7 cellular contexts compared by ENCODE assay signal in genomic region chr2:25999406-25999805, GRCh38. TPM values are rescaled to one million over a fixed set of nuclear protein-coding genes. Genes with fewer than 3 reads are reported as not detected.
DNase-seq lines count a peak whose midpoint lies in the region; ATAC-seq, FAIRE-seq and TF ChIP-seq lines count a peak whose summit lies in the region.
"Not testable (repeated sequence)": the region's sequence is repeated elsewhere in the genome, so short reads cannot be mapped to it uniquely, and the experiment has no call there.

No MANE protein-coding gene starts in this region.

- H4K20me1 ChIP-seq in astrocyte (ENCODE audit: insufficient read depth, low read length); H1 (replicated peaks in 1 of 2; ENCODE audit: control insufficient read depth in 1 of 2, insufficient read depth in 2 of 2, low read length in 2 of 2): not testable (repeated sequence)

- H3K4me2 ChIP-seq in astrocyte (ENCODE audit: low read length); H1 (ENCODE audit: insufficient read depth in 1 of 2, low read depth in 2 of 2, low read length in 2 of 2): not testable (repeated sequence)

- H3K36me3 ChIP-seq in astrocyte (ENCODE audit: insufficient read depth, low read length); H1 (ENCODE audit: control insufficient read depth in 2 of 4, insufficient read depth in 4 of 4, low read length in 3 of 4): not testable (repeated sequence)

- TF ChIP-seq EP300 in H1 (IDR thresholded peaks at IDR 0.05; ENCODE audit: borderline replicate concordance in 1 of 2, low read depth in 2 of 2, low read length in 2 of 2): not testable (repeated sequence)

- not testable (repeated sequence) for H2AK5ac ChIP-seq in H1 (ENCODE audit: low read depth, low read length)

- H3K4me1 Mint-ChIP-seq in CD14-positive monocyte (peaks cover 58% of the 10 kb centered on the region), HFFc6 (ENCODE audit: low read depth) (peaks cover 43% of the 10 kb centered on the region), astrocyte (ENCODE audit: low read depth, unreplicated experiment) (peaks cover 19% of the 10 kb centered on the region)
- H3K4me1 Mint-ChIP-seq in progenitor cell of endocrine pancreas (ENCODE audit: low read depth): not testable (repeated sequence)

- not testable (repeated sequence) for H3K36me3 Mint-ChIP-seq in CD14-positive monocyte; HFFc6 (ENCODE audit: low read depth); astrocyte (ENCODE audit: low read depth, unreplicated experiment); progenitor cell of endocrine pancreas (ENCODE audit: insufficient read depth)

- not testable (repeated sequence) for H3K23ac ChIP-seq in H1 (ENCODE audit: insufficient read length)

- not testable (repeated sequence) for H3K27me3 Mint-ChIP-seq in CD14-positive monocyte (ENCODE audit: low read depth in 3 of 3); HFFc6 (ENCODE audit: insufficient read depth); astrocyte (ENCODE audit: low read depth, unreplicated experiment)
- H3K27me3 Mint-ChIP-seq in progenitor cell of endocrine pancreas: peaks cover 11% of the 10 kb centered on the region

- not testable (repeated sequence) for TF ChIP-seq POLR2A in H1 (IDR thresholded peaks at IDR 0.05; ENCODE audit: control extremely low read depth in 1 of 2, low read depth in 2 of 2, low read length in 2 of 2)

- H2BK5ac ChIP-seq in H1 (ENCODE audit: low read depth, low read length): not testable (repeated sequence)

- H3K18ac ChIP-seq in H1 (ENCODE audit: extremely low read depth, low read length): not testable (repeated sequence)

- H3K79me2 ChIP-seq in astrocyte (ENCODE audit: insufficient read depth, low read length); H1 (ENCODE audit: control insufficient read depth in 1 of 2, insufficient read depth in 2 of 2, low read length in 2 of 2): not testable (repeated sequence)

- H2BK20ac ChIP-seq in H1 (ENCODE audit: low read length): not testable (repeated sequence)

- H3K27ac Mint-ChIP-seq in CD14-positive monocyte (peak overlapping the region in 4 of 7 donors; percentile 31 to 83 (median 63)), HFFc6 (peak overlapping the region; percentile 37; the same call in 1 of the 2 replicates), astrocyte (ENCODE audit: unreplicated experiment) (peak overlapping the region; percentile 93), progenitor cell of endocrine pancreas (peak overlapping the region; percentile 3)

- H2BK12ac ChIP-seq in H1 (ENCODE audit: low read depth, low read length): 0 out of 2 replicates have a peak overlapping the region, but pooled peaks have one; percentile 2

- H2BK120ac ChIP-seq in H1 (replicated peaks; ENCODE audit: low read depth, low read length): not testable (repeated sequence)

- not testable (repeated sequence) for H3K4ac ChIP-seq in H1 (replicated peaks; ENCODE audit: insufficient read length, low read depth, low read length)

- H3K79me1 ChIP-seq in H1 (ENCODE audit: low read depth, low read length): not testable (repeated sequence)

- H3K27ac ChIP-seq in RWPE1: peak overlapping the region; percentile 86
- not testable (repeated sequence) for H3K27ac ChIP-seq in astrocyte (ENCODE audit: low read depth, low read length); H1 (ENCODE audit: low read depth, low read length)

- POLR2A ChIA-PET in RWPE1 (lab: Yijun Ruan, JAX; ENCODE audit: low non-redundant PET): not testable (repeated sequence)
- POLR2A ChIA-PET in H1 (lab: Charles Lee; ENCODE audit: partially characterized antibody): interaction anchor here (0.6 kb wide), 1 partner anchor 760 kb away, joined by 4 read pairs; no protein-coding TSS in a partner anchor

- TF ChIP-seq CTCF in CD14-positive monocyte (IDR thresholded peaks at IDR 0.05); HFFc6 (IDR thresholded peaks at IDR 0.05); RWPE1 (conservative IDR thresholded peaks at IDR 0.05; ENCODE audit: low read depth); astrocyte (IDR thresholded peaks at IDR 0.05; ENCODE audit: insufficient read depth, low read depth, low read length); H1 (IDR thresholded peaks at IDR 0.05; ENCODE audit: control extremely low read depth in 1 of 3, insufficient read depth in 1 of 3, low read depth in 1 of 3, low read length in 3 of 3); progenitor cell of endocrine pancreas (IDR thresholded peaks at IDR 0.05; ENCODE audit: unreplicated experiment): not testable (repeated sequence)

- not testable (repeated sequence) for H3K4me3 ChIP-seq in astrocyte (ENCODE audit: insufficient read depth, low read depth, low read length); H1 (ENCODE audit: extremely low read depth in 1 of 4, insufficient read depth in 2 of 4, low read depth in 3 of 4, low read length in 4 of 4)

- CTCF ChIA-PET in RWPE1 (lab: Yijun Ruan, JAX): not testable (repeated sequence)
- CTCF ChIA-PET in H1 (lab: Charles Lee; ENCODE audit: partially characterized antibody): interaction anchor here (0.7 to 2.2 kb wide), 7 partner anchors 8 to 145 kb away, joined by 3 to 8 read pairs (median 3); no protein-coding TSS in a partner anchor

- H3K9ac ChIP-seq in astrocyte (ENCODE audit: low read length); H1 (replicated peaks in 1 of 4; ENCODE audit: extremely low read depth in 1 of 4, low read depth in 3 of 4, low read length in 3 of 4): not testable (repeated sequence)

- FAIRE-seq in astrocyte (lab: Jason Lieb, UNC); H1 (lab: Jason Lieb, UNC): not testable (repeated sequence)

- H3K23me2 ChIP-seq in H1 (ENCODE audit: low read depth, low read length): not testable (repeated sequence)

- H3K9me3 ChIP-seq in astrocyte (ENCODE audit: insufficient read depth, low read depth, low read length); H1 (ENCODE audit: insufficient read depth in 2 of 2, low read depth in 1 of 2, low read length in 1 of 2): not testable (repeated sequence)

- not testable (repeated sequence) for H3K14ac ChIP-seq in H1 (ENCODE audit: insufficient read length)

- peaks cover 14% of the 10 kb centered on the region for H3K4me1 ChIP-seq in astrocyte (ENCODE audit: insufficient read depth, low read length)
- H3K4me1 ChIP-seq in H1 (replicated peaks in 1 of 4; ENCODE audit: control insufficient read depth in 3 of 4, insufficient read depth in 4 of 4, low read length in 3 of 4): not testable (repeated sequence)

- H3K9me3 Mint-ChIP-seq in CD14-positive monocyte; HFFc6; astrocyte (ENCODE audit: unreplicated experiment); progenitor cell of endocrine pancreas (ENCODE audit: low read depth): not testable (repeated sequence)

- not testable (repeated sequence) for H2BK15ac ChIP-seq in H1 (ENCODE audit: low read length)

- intact Hi-C loops in CD14-positive monocyte (cut with micrococcal nuclease): loop anchor here in 1 of 2 donors (5.0 kb wide), 1 partner anchor 33 kb away; the partner anchor contains the start of gene RAB10

- ATAC-seq in left lobe of liver: peak; percentile 7

- H3K27me3 ChIP-seq in astrocyte (ENCODE audit: insufficient read depth, low read length); H1 (replicated peaks in 1 of 4; ENCODE audit: control insufficient read depth in 3 of 4, extremely low read depth in 1 of 4, insufficient read depth in 3 of 4, low read length in 3 of 4): not testable (repeated sequence)

- not testable (repeated sequence) for H3K56ac ChIP-seq in H1 (replicated peaks; ENCODE audit: insufficient read length, low read depth, low read length)

- not testable (repeated sequence) for H2AFZ ChIP-seq in astrocyte (ENCODE audit: low read depth, low read length); H1 (ENCODE audit: low read length)

- WGBS in H1 (ENCODE audit: extremely low coverage in 1 of 2, insufficient coverage in 1 of 2, insufficient read length in 1 of 2, insufficient replicate concordance in 2 of 2, low coverage in 1 of 2, low lambda C conversion rate in 2 of 2, missing lambda C conversion rate in 1 of 2), 2 experiments: 95% methylated on average over 6 of the region's 7 CpGs; no CpG with 5 or more reads in 1 of the 2 experiments

- H4K91ac ChIP-seq in H1 (replicated peaks; ENCODE audit: insufficient read length, low read length): not testable (repeated sequence)

- H3K4me3 Mint-ChIP-seq in CD14-positive monocyte; progenitor cell of endocrine pancreas (ENCODE audit: low read depth): not testable (repeated sequence)
- H3K4me3 Mint-ChIP-seq in HFFc6 (peak overlapping the region; percentile 53), astrocyte (ENCODE audit: unreplicated experiment) (peak overlapping the region; percentile 29)

- not testable (repeated sequence) for DNase-seq in CD14-positive monocyte (ENCODE audit: low spot score); HFFc6; RWPE1 (ENCODE audit: low spot score); astrocyte (ENCODE audit: low read depth); H1 (ENCODE audit: low read depth in 1 of 2, low spot score in 2 of 2); left lobe of liver (ENCODE audit: low spot score); progenitor cell of endocrine pancreas (ENCODE audit: low spot score, unreplicated experiment)

- not testable (repeated sequence) for H4K5ac ChIP-seq in H1 (ENCODE audit: insufficient read length, low read depth, low read length)

- not testable (repeated sequence) for H4K8ac ChIP-seq in H1 (ENCODE audit: extremely low read depth, insufficient read depth, low read length)

- not testable (repeated sequence) for TF ChIP-seq RAD21 in H1 (IDR thresholded peaks at IDR 0.05 in 1 of 2, conservative IDR thresholded peaks at IDR 0.05 in 1 of 2; ENCODE audit: low read depth in 2 of 2, low read length in 2 of 2)

RNA-seq across cellular contexts. Expression of gene KIF3C, which starts 17.1 kb away (rescaled TPM):
- polyA plus RNA-seq in CD14-positive monocyte (under 1 TPM; 0.28 to 0.47 TPM), H1 (2011; rRNA removed) (13.4 and 19.8 TPM in 2 replicates)
- total RNA-seq in HFFc6 (2021; fragmentation: NEBNext Ultra II Directional; extraction: Animal tissue kit (Norgen Biotek cat#: 25700)): 10 to 100 TPM; 18.0 to 21.1 (median 19.7) TPM
- total RNA-seq in astrocyte (37.6 and 38.7 TPM in 2 replicates), left lobe of liver (0.86 TPM), progenitor cell of endocrine pancreas (42.3 TPM in 2 replicates)
- 58.1 and 58.8 TPM in 2 replicates for total RNA-seq in H1 (2021; fragmentation: NEBNext Ultra II Directional; extraction: Animal tissue kit (Norgen Biotek cat#: 25700))
- 15.9 TPM for polyA plus RNA-seq in H1 (2011; cell fraction: cytosol; rRNA removed)
- polyA plus RNA-seq in H1 (2011; cell fraction: nucleus; rRNA removed): 15.7 TPM
- 31.8 to 45.5 TPM (median 37.5 TPM) in 4 replicates for polyA plus RNA-seq in H1 (2012, experiment 1 of 2)
- 41.8 TPM for polyA plus RNA-seq in H1 (2012, experiment 2 of 2)
- 26.2 TPM for polyA plus RNA-seq in H1 (2013, experiment 1 of 2)
- polyA plus RNA-seq in H1 (2013, experiment 2 of 2): 26.2 TPM
- 22.5 and 25.9 TPM in 2 replicates for polyA minus RNA-seq in H1 (2011; rRNA and poly(A)+ RNA removed)
- polyA minus RNA-seq in H1 (2011; cell fraction: cytosol; rRNA and poly(A)+ RNA removed): 36.0 TPM
- 20.8 TPM for polyA minus RNA-seq in H1 (2011; cell fraction: nucleus; rRNA and poly(A)+ RNA removed)

RNA-seq across cellular contexts. Expression of gene RAB10, which starts 34.5 kb away (rescaled TPM):
- polyA plus RNA-seq in CD14-positive monocyte (100 to 1,000 TPM; 202 to 258 TPM), H1 (2011; rRNA removed) (42.6 and 54.0 TPM in 2 replicates)
- total RNA-seq in HFFc6 (2021; fragmentation: NEBNext Ultra II Directional; extraction: Animal tissue kit (Norgen Biotek cat#: 25700)): 100 to 1,000 TPM; 133 to 144 (median 136) TPM
- total RNA-seq in astrocyte (174 and 192 TPM in 2 replicates), left lobe of liver (49.6 TPM), progenitor cell of endocrine pancreas (106 and 114 TPM in 2 replicates)
- total RNA-seq in H1 (2021; fragmentation: NEBNext Ultra II Directional; extraction: Animal tissue kit (Norgen Biotek cat#: 25700)): 127 and 136 TPM in 2 replicates
- 89.1 TPM for polyA plus RNA-seq in H1 (2011; cell fraction: cytosol; rRNA removed)
- 33.3 TPM for polyA plus RNA-seq in H1 (2011; cell fraction: nucleus; rRNA removed)
- polyA plus RNA-seq in H1 (2012, experiment 1 of 2): 86.7 to 134 TPM (median 95.2 TPM) in 4 replicates
- polyA plus RNA-seq in H1 (2012, experiment 2 of 2): 36.5 TPM
- polyA plus RNA-seq in H1 (2013, experiment 1 of 2): 78.4 TPM
- 84.4 TPM for polyA plus RNA-seq in H1 (2013, experiment 2 of 2)
- polyA minus RNA-seq in H1 (2011; rRNA and poly(A)+ RNA removed): 40.8 and 48.4 TPM in 2 replicates
- 67.7 TPM for polyA minus RNA-seq in H1 (2011; cell fraction: cytosol; rRNA and poly(A)+ RNA removed)
- polyA minus RNA-seq in H1 (2011; cell fraction: nucleus; rRNA and poly(A)+ RNA removed): 47.1 TPM

Comparison
In these comparisons a context has a peak if more than half of its experiments do, and no peak if none do; other contexts are left out.
1. H3K27ac Mint-ChIP-seq: peak in every context shown above with its lines; median percentile 93 in astrocyte; 63 in CD14-positive monocyte; 37 in HFFc6; 3 in progenitor cell of endocrine pancreas.
2. RNA of gene KIF3C, which starts 17.1 kb away (total RNA-seq): 58.1 to 58.8 TPM in H1, 42.3 TPM in progenitor cell of endocrine pancreas, 37.6 to 38.7 TPM in astrocyte and 18.0 to 21.1 TPM in HFFc6; 0.86 TPM in left lobe of liver (single experiment); every median in the first group is over 10 times any median in the second.